Comparison of ENCODE assay signal across 20 cellular contexts in genomic region chr2:33442528-33443069, GRCh38. TPM values are rescaled to one million over a fixed set of nuclear protein-coding genes. Genes with fewer than 3 reads are reported as not detected.
DNase-seq lines count a peak whose midpoint lies in the region; ATAC-seq and TF ChIP-seq lines count a peak whose summit lies in the region.
"Had no signal": no experiment of that assay in that cellular context is flagged by ENCODE, and none has a peak within 500 bp of the region (broad histone marks: within the 10 kb centered on the region; RNA-seq: fewer than 3 reads in every experiment).

No MANE protein-coding gene starts in this region.

- CTCF ChIA-PET in A673 (lab: Charles Lee) = no interaction called here

- TF ChIP-seq CTCF in A673 (conservative IDR thresholded peaks at IDR 0.05; ENCODE audit: low read depth, low read length) = no peak
- TF ChIP-seq CTCF in cardiac fibroblast (IDR thresholded peaks at IDR 0.05; ENCODE audit: low read depth, low read length) = no peak

- H3K9me3 ChIP-seq in A673 (ENCODE audit: low read depth, low read length, poor library complexity, severe bottlenecking) (no peaks in the 10 kb centered on the region), neuron (ENCODE audit: low read length) (no peaks in the 10 kb centered on the region)
- H3K9me3 ChIP-seq: neutrophil, upper lobe of right lung had no signal

- ATAC-seq in HG02623 (IDR thresholded peaks at IDR 0.05; ENCODE audit: unreplicated experiment) (no peak), GM21515 (IDR thresholded peaks at IDR 0.05; ENCODE audit: unreplicated experiment) (no peak)
- ATAC-seq: activated CD8-positive, alpha-beta T cell treated with anti-CD3 and anti-CD28 coated beads, Interleukin-2, amount 10 ng/mL, durations not matched to agents 7 days and 5 days; activated naive CD8-positive, alpha-beta T cell treated with anti-CD3 and anti-CD28 coated beads, Interleukin-2, amount 50 U/mL, for 24 hours; Panc1; upper lobe of right lung had no signal

- intact Hi-C loops in A673 (cut with micrococcal nuclease; ENCODE audit: unreplicated experiment) (loop anchor here (5.0 kb wide), 1 partner anchor 890 kb away; no protein-coding TSS in a partner anchor), head of caudate nucleus (cut with DNase I) (no loop called here)

- no peak overlapping the region for H3K4me3 ChIP-seq in A673 (ENCODE audit: low read depth, low read length, poor library complexity, severe bottlenecking)
- no peak overlapping the region for H3K4me3 ChIP-seq in cardiac fibroblast (replicated peaks in 1 of 2; ENCODE audit: low read depth in 2 of 2, low read length in 2 of 2)
- H3K4me3 ChIP-seq in neuron (ENCODE audit: low read length) = no peak overlapping the region
- H3K4me3 ChIP-seq: upper lobe of right lung had no signal

- DNase-seq in A673 (ENCODE audit: low spot score) (peak; percentile 36), cardiac fibroblast (ENCODE audit: low read depth in 2 of 2) (peak; percentile 50 to 73), head of caudate nucleus (peak in 28 of 42 donors; percentile 6 to 81 (median 42)), mesenteric fat pad (ENCODE audit: low spot score) (no peak), NCI-H146 treated with DMSO at 0.1 percent for 48 hours (lab: John Stamatoyannopoulos, UW; ENCODE audit: unreplicated experiment) (no peak)
- DNase-seq: activated CD8-positive, alpha-beta T cell treated with anti-CD3 and anti-CD28 coated beads, Interleukin-2, amount 10 ng/mL, durations not matched to agents 7 days and 5 days; activated naive CD8-positive, alpha-beta T cell treated with anti-CD3 and anti-CD28 coated beads, Interleukin-2, amount 50 U/mL, for 24 hours; CD4-positive, alpha-beta T cell; KBM-7; NCI-H1048; NCI-H774; stimulated activated CD4-positive, alpha-beta T cell treated with anti-CD3 and anti-CD28 coated beads, Interleukin-4, amount 100 ng/mL, for 24 hours; stimulated activated CD8-positive, alpha-beta memory T cell treated with anti-CD3 and anti-CD28 coated beads, Interleukin-4, amount 100 ng/mL, for 48 hours; upper lobe of right lung had no signal

- peak overlapping the region; percentile 58 for H2AFZ ChIP-seq in neuron (ENCODE audit: low read depth, low read length)

- no peaks in the 10 kb centered on the region for H3K4me1 ChIP-seq in A673 (ENCODE audit: insufficient read depth, low read length, poor library complexity, severe bottlenecking)
- no peaks in the 10 kb centered on the region for H3K4me1 ChIP-seq in neuron (ENCODE audit: insufficient read depth, low read length)

- no peaks in the 10 kb centered on the region for H3K27me3 ChIP-seq in A673 (replicated peaks; ENCODE audit: insufficient read depth, low read depth, low read length, poor library complexity)
- no peaks in the 10 kb centered on the region for H3K27me3 ChIP-seq in neuron (ENCODE audit: insufficient read depth, low read length)
- H3K27me3 ChIP-seq: neutrophil, upper lobe of right lung had no signal

- BruUV-seq in A673 (replicated peaks; lab: Mats Ljungman, UMichigan) = no TSS peak

- H3K27ac ChIP-seq in A673 (ENCODE audit: low read depth, low read length, poor library complexity, severe bottlenecking) = no peak overlapping the region
- H3K27ac ChIP-seq: HL-60, neutrophil, upper lobe of right lung had no signal

- POLR2A ChIA-PET in A673 (lab: Charles Lee; ENCODE audit: low non-redundant PET) = interaction anchor here (0.7 kb wide), 1 partner anchor 12 kb away, joined by 8 read pairs; no protein-coding TSS in a partner anchor

- H3K36me3 ChIP-seq in A673 (ENCODE audit: insufficient read depth, low read length, poor library complexity, severe bottlenecking) (no peaks in the 10 kb centered on the region), neuron (ENCODE audit: insufficient read depth, low read length) (no peaks in the 10 kb centered on the region)
- H3K36me3 ChIP-seq: neutrophil, upper lobe of right lung had no signal

RNA-seq across cellular contexts. Expression of gene RASGRP3, which starts 33.9 kb away (rescaled TPM):
- total RNA-seq in A673 (2021) = 0.34 TPM in 1 of 2 replicates, not detected in the other
- 16.1 TPM for total RNA-seq in mesenteric fat pad

Comparison
In these comparisons a context has a peak if more than half of its experiments do, and no peak if none do; other contexts are left out.
1. DNase-seq: peak in A673 (single experiment), cardiac fibroblast (2 of 2) and head of caudate nucleus (28 of 42); none in mesenteric fat pad (single experiment) and NCI-H146 treated with DMSO at 0.1 percent for 48 hours (single experiment).
2. RNA of gene RASGRP3, which starts 33.9 kb away (total RNA-seq): 16.1 TPM in mesenteric fat pad (single experiment); 0.34 TPM in A673; every median in the first group is over 10 times any median in the second.